ENCODE assay signal across 1 cellular context in genomic region chr20:63787302-63787701, GRCh38.
TF ChIP-seq lines count a peak whose summit lies in the region.

No MANE protein-coding gene starts in this region.

TF ChIP-seq in WTC11, 78 proteins besides CTCF, POLR2A, EP300 and RAD21 (continued from another document):
- TF ChIP-seq E2F4 (CRISPR knock-in tag; IDR thresholded peaks at IDR 0.05; ENCODE audit: borderline replicate concordance, low read depth) (no peak), MAX (CRISPR knock-in tag; IDR thresholded peaks at IDR 0.05) (no peak), IRF1 (CRISPR knock-in tag; IDR thresholded peaks at IDR 0.05) (no peak), ZNF281 (CRISPR knock-in tag; IDR thresholded peaks at IDR 0.05) (no peak), ELF4 (CRISPR knock-in tag; IDR thresholded peaks at IDR 0.05; ENCODE audit: low read depth) (no peak), USF1 (CRISPR knock-in tag; IDR thresholded peaks at IDR 0.05) (no peak)
